19 cellular contexts compared by ENCODE assay signal in genomic region chr14:52117433-52117832, GRCh38. TPM values are rescaled to one million over a fixed set of nuclear protein-coding genes. Genes with fewer than 3 reads are reported as not detected.
DNase-seq lines count a peak whose midpoint lies in the region; ATAC-seq, FAIRE-seq and TF ChIP-seq lines count a peak whose summit lies in the region.
"Had no signal": no experiment of that assay in that cellular context is flagged by ENCODE, and none has a peak within 500 bp of the region (broad histone marks: within the 10 kb centered on the region; RNA-seq: fewer than 3 reads in every experiment).

No MANE protein-coding gene starts in this region.

- H3K4me1 ChIP-seq in SK-N-SH (ENCODE audit: control insufficient read depth in 1 of 2, insufficient read depth in 2 of 2, low read depth in 1 of 2, low read length in 1 of 2) (no peaks in the 10 kb centered on the region), kidney (ENCODE audit: control insufficient read depth in 1 of 2, insufficient read depth in 1 of 2, low read depth in 1 of 2, low read length in 2 of 2) (no peaks in the 10 kb centered on the region), uterus (no peaks in the 10 kb centered on the region), spleen (no peaks in the 10 kb centered on the region)

- no peaks in the 10 kb centered on the region for H3K79me2 ChIP-seq in SK-N-SH (ENCODE audit: insufficient read depth)

- no peaks in the 10 kb centered on the region for H4K20me1 ChIP-seq in SK-N-SH (ENCODE audit: insufficient read depth)

- WGBS in SK-N-SH (ENCODE audit: low lambda C conversion rate) = 71% methylated on average over 12 of the region's 12 CpGs
- WGBS in spleen, 5 donors = 80 to 89% (median 85%) methylated on average over 10 to 12 of the region's 12 CpGs

- no peak for TF ChIP-seq EP300 in SK-N-SH (IDR thresholded peaks at IDR 0.05; ENCODE audit: borderline replicate concordance in 1 of 2, low read depth in 1 of 2, low read length in 1 of 2)

- CTCF ChIA-PET in SK-N-SH (lab: Yijun Ruan, JAX) = interaction anchor here (0.9 kb wide), 1 partner anchor 73 kb away, joined by 3 read pairs; no protein-coding TSS in a partner anchor

- H3F3A ChIP-seq in SK-N-SH (replicated peaks; ENCODE audit: insufficient read depth) = peaks cover 2% of the 10 kb centered on the region

- H2AFZ ChIP-seq in SK-N-SH (ENCODE audit: low read depth) = peak overlapping the region; percentile 35; the same call in 1 of the 2 replicates

- DNase-seq in SK-N-SH = no peak
- DNase-seq in brain microvascular endothelial cell = peak; percentile 53
- peak; percentile 79 for DNase-seq in kidney
- peak in 2 of 49 donors; percentile 4 to 5 for DNase-seq in substantia nigra (lab: John Stamatoyannopoulos, UW)
- DNase-seq in uterus = no peak
- no peak for DNase-seq in spleen
- DNase-seq: activated CD4-positive, CD25-positive, alpha-beta regulatory T cell treated with anti-CD3 and anti-CD28 coated beads, Interleukin-2, amount 50 U/mL, for 72 hours; DMS 273 treated with DMSO at 0.1 percent for 48 hours; natural killer cell; NCI-H774; posterior cingulate gyrus; stimulated activated CD4-positive, alpha-beta T cell treated with anti-CD3 and anti-CD28 coated beads, Interleukin-4, amount 100 ng/mL, for 1 hour had no signal

- H3K27ac ChIP-seq in SK-N-SH (ENCODE audit: low read depth in 2 of 2, low read length in 1 of 2) (no peak overlapping the region), brain microvascular endothelial cell (peak overlapping the region; percentile 31), kidney (ENCODE audit: low read depth in 2 of 2, low read length in 2 of 2) (no peak overlapping the region), substantia nigra (ENCODE audit: low read depth, low read length, poor library complexity, severe bottlenecking) (peak overlapping the region; percentile 30), uterus (no peak overlapping the region), spleen (no peak overlapping the region)
- H3K27ac ChIP-seq: 22Rv1 had no signal

- TF ChIP-seq CTCF in SK-N-SH (IDR thresholded peaks at IDR 0.05) = no peak
- TF ChIP-seq CTCF in brain microvascular endothelial cell (IDR thresholded peaks at IDR 0.05; ENCODE audit: low read depth, low read length, missing control alignments) = no peak
- no peak for TF ChIP-seq CTCF in kidney (IDR thresholded peaks at IDR 0.05; ENCODE audit: borderline replicate concordance, extremely low read depth, insufficient read depth)
- no peak for TF ChIP-seq CTCF in uterus (IDR thresholded peaks at IDR 0.05)
- no peak for TF ChIP-seq CTCF in spleen (IDR thresholded peaks at IDR 0.05 in 8 of 11, conservative IDR thresholded peaks at IDR 0.05 in 3 of 11)

- H3K4me3 ChIP-seq in SK-N-SH (ENCODE audit: low read depth in 2 of 2, low read length in 1 of 2) (no peak overlapping the region), brain microvascular endothelial cell (ENCODE audit: low read depth, low read length) (no peak overlapping the region), kidney (ENCODE audit: low read length in 2 of 2) (no peak overlapping the region), uterus (no peak overlapping the region), spleen (no peak overlapping the region)
- H3K4me3 ChIP-seq: skin epidermis had no signal

- in situ Hi-C loops in brain microvascular endothelial cell (cut with HindIII; ENCODE audit: low pct_ligation_motif_present, low sequenced_read_pairs) = no loop called here

- H3K36me3 ChIP-seq in SK-N-SH (replicated peaks in 1 of 2; ENCODE audit: control insufficient read depth in 1 of 2, insufficient read depth in 2 of 2, low read length in 1 of 2) (no peaks in the 10 kb centered on the region), brain microvascular endothelial cell (replicated peaks) (no peaks in the 10 kb centered on the region), kidney (ENCODE audit: control insufficient read depth in 1 of 2, insufficient read depth in 2 of 2, low read length in 2 of 2) (no peaks in the 10 kb centered on the region), uterus (no peaks in the 10 kb centered on the region), spleen (no peaks in the 10 kb centered on the region)

- no peak overlapping the region for H3K9ac ChIP-seq in SK-N-SH
- no peak overlapping the region for H3K9ac ChIP-seq in kidney (ENCODE audit: low read length in 2 of 2)

- POLR2A ChIA-PET in SK-N-SH (lab: Yijun Ruan, JAX) = no interaction called here

- H3K27me3 ChIP-seq in SK-N-SH (ENCODE audit: insufficient read depth) = no peaks in the 10 kb centered on the region
- no peaks in the 10 kb centered on the region for H3K27me3 ChIP-seq in brain microvascular endothelial cell (replicated peaks)
- no peaks in the 10 kb centered on the region for H3K27me3 ChIP-seq in uterus
- no peaks in the 10 kb centered on the region for H3K27me3 ChIP-seq in spleen (replicated peaks in 1 of 7)

- ATAC-seq in SK-N-SH treated with all-trans-retinoic acid at 6 μM for 48 hours (no peak), HG02759 (IDR thresholded peaks at IDR 0.05; ENCODE audit: unreplicated experiment) (no peak)
- ATAC-seq: natural killer cell had no signal

- H3K9me2 ChIP-seq in SK-N-SH = no peaks in the 10 kb centered on the region

- no peak overlapping the region for H3K4me2 ChIP-seq in SK-N-SH

- no peak for FAIRE-seq in kidney (lab: Jason Lieb, UNC)
- FAIRE-seq: astrocyte, H1 had no signal

- TF ChIP-seq RAD21 in SK-N-SH (IDR thresholded peaks at IDR 0.05; ENCODE audit: low read length) = no peak

- intact Hi-C loops in kidney (cut with DNase I) = no loop called here
- intact Hi-C loops in uterus (cut with DNase I; ENCODE audit: low total_unique reads) = no loop called here
- intact Hi-C loops in spleen (cut with DNase I; ENCODE audit: low total_unique reads) = no loop called here

- H3K9me3 ChIP-seq in SK-N-SH = no peaks in the 10 kb centered on the region
- no peaks in the 10 kb centered on the region for H3K9me3 ChIP-seq in kidney (ENCODE audit: control insufficient read depth in 1 of 2, low read length in 2 of 2)
- H3K9me3 ChIP-seq in uterus = no peaks in the 10 kb centered on the region
- no peaks in the 10 kb centered on the region for H3K9me3 ChIP-seq in spleen

- no peak for TF ChIP-seq POLR2A in uterus (IDR thresholded peaks at IDR 0.05)
- TF ChIP-seq POLR2A in spleen (IDR thresholded peaks at IDR 0.05) = no peak

TF ChIP-seq in SK-N-SH, 30 proteins besides CTCF, POLR2A, EP300 and RAD21:
- no peak for TF ChIP-seq FOSL2 (IDR thresholded peaks at IDR 0.05; ENCODE audit: borderline replicate concordance, low read depth)
- TF ChIP-seq SIN3A (IDR thresholded peaks at IDR 0.05; ENCODE audit: borderline replicate concordance, low read depth, low read length) = no peak
- TF ChIP-seq TEAD4 (IDR thresholded peaks at IDR 0.05; ENCODE audit: borderline replicate concordance, insufficient read depth) = no peak
- no peak for TF ChIP-seq NRF1 (IDR thresholded peaks at IDR 0.05; ENCODE audit: low read depth, low read length)
- no peak for TF ChIP-seq YY1 (IDR thresholded peaks at IDR 0.05; ENCODE audit: low read depth)
- no peak for TF ChIP-seq NFIC (IDR thresholded peaks at IDR 0.05; ENCODE audit: borderline replicate concordance)
- no peak for TF ChIP-seq GATA2 (CRISPR knock-in tag; IDR thresholded peaks at IDR 0.05)

TF ChIP-seq in SK-N-SH treated with all-trans-retinoic acid at 6 μM for 48 hours, 23 proteins besides CTCF, POLR2A, EP300 and RAD21:
- TF ChIP-seq OSR1 (CRISPR knock-in tag; IDR thresholded peaks at IDR 0.05) (no peak), GLIS3 (CRISPR knock-in tag; IDR thresholded peaks at IDR 0.05) (no peak), RARB (CRISPR knock-in tag; IDR thresholded peaks at IDR 0.05) (no peak), ZNF70 (CRISPR knock-in tag; IDR thresholded peaks at IDR 0.05) (no peak), CSDC2 (CRISPR knock-in tag; IDR thresholded peaks at IDR 0.05) (no peak), ZFP3 (CRISPR knock-in tag; IDR thresholded peaks at IDR 0.05) (no peak), CREB5 (CRISPR knock-in tag; IDR thresholded peaks at IDR 0.05; ENCODE audit: low read depth) (no peak), BACH2 (CRISPR knock-in tag; IDR thresholded peaks at IDR 0.05; ENCODE audit: borderline replicate concordance) (no peak), POU6F1 (CRISPR knock-in tag; IDR thresholded peaks at IDR 0.05; ENCODE audit: borderline replicate concordance, low read depth) (no peak)
TF ChIP-seq in SK-N-SH treated with all-trans-retinoic acid at 6 μM for 48 hours: peak in this region for 0.

RNA-seq across cellular contexts. Expression of gene NID2, which starts 48.6 kb away (rescaled TPM):
- polyA plus RNA-seq in SK-N-SH (2012; rRNA removed) (15.9 and 22.7 TPM in 2 replicates), kidney (ENCODE audit: insufficient read depth, low read depth, low replicate concordance) (7.1 TPM), spleen (1 to 10 TPM in 1 of 3 donors, under 1 TPM in 2; 0.33 to 1.4 (median 0.93) TPM)
- polyA plus RNA-seq in SK-N-SH (2012; cell fraction: cytosol; rRNA removed) = 19.8 and 21.6 TPM in 2 replicates
- polyA plus RNA-seq in SK-N-SH (2012; cell fraction: nucleus; rRNA removed) = 36.1 and 46.6 TPM in 2 replicates
- total RNA-seq in kidney (37.7 TPM), uterus (10 to 100 TPM in 3 of 4 donors, 1 to 10 TPM in 1; 8.2 to 92.6 (median 32.4) TPM), spleen (10 to 100 TPM in 1 of 7 donors, 1 to 10 TPM in 6; 2.0 to 10.8 (median 5.2) TPM)
- polyA plus RNA-seq: CD14-positive monocyte had no signal

Comparison
In these comparisons a context has a peak if more than half of its experiments do, and no peak if none do; other contexts are left out.
1. DNase-seq: peak in brain microvascular endothelial cell (single experiment) and kidney (single experiment); none in SK-N-SH (single experiment), uterus (0 of 2) and spleen (single experiment).
2. H3K27ac ChIP-seq: peak in brain microvascular endothelial cell (single experiment) and substantia nigra (single experiment); none in SK-N-SH (0 of 2), kidney (0 of 2), uterus (0 of 2) and spleen (0 of 8).